ENCODE assay signal across 23 cellular contexts in the genomic region with DNA sequence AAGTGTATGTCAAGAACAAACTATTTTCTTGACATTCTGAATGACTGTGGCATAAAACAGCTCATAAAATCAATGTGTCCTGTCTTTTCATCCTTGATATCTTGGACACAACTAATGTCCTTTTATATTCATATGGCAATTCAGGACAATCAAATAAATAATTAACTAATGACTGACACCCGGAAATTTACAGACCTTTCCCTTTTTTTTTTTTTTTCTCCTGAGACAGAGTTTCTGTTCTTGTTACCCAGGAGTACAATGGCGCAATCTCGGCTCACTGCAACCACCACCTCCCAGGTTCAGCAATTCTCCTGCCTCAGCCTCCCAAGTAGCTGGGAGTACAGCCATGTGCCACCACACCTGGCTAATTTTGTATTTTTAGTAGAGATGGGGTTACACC.
"Had no signal": no experiment of that assay in that cellular context is flagged by ENCODE, and none has a peak within 500 bp of the region (broad histone marks: within the 10 kb centered on the region; RNA-seq: fewer than 3 reads in every experiment).

No MANE protein-coding gene starts in this region.

- H3K27ac Mint-ChIP-seq: effector memory CD8-positive, alpha-beta T cell; memory B cell; natural killer cell; stimulated activated effector memory CD8-positive, alpha-beta T cell treated with anti-CD3 and anti-CD28 coated beads, Interleukin-12 subunit alpha, Interleukin-12 subunit beta, amount 100 ng/mL, for 72 hours had no signal

- H3K9me3 ChIP-seq: esophagus squamous epithelium, ovary, stomach, thyroid gland, uterus had no signal

- FAIRE-seq: endometrium had no signal

- H3K36me3 Mint-ChIP-seq: memory B cell; natural killer cell; stimulated activated effector memory CD8-positive, alpha-beta T cell treated with anti-CD3 and anti-CD28 coated beads, Interleukin-12 subunit alpha, Interleukin-12 subunit beta, amount 100 ng/mL, for 72 hours had no signal

- DNase-seq: dermis blood vessel endothelial cell; effector memory CD8-positive, alpha-beta T cell; erythroblast; esophagus squamous epithelium; foreskin melanocyte; head of caudate nucleus; left cardiac atrium; left ventricle myocardium superior; natural killer cell; occipital lobe; ovary; stimulated activated CD4-positive, alpha-beta T cell treated with anti-CD3 and anti-CD28 coated beads, Interleukin-2, amount 100 ng/mL, for 24 hours; stimulated activated CD4-positive, alpha-beta T cell treated with anti-CD3 and anti-CD28 coated beads, Interleukin-4, amount 100 ng/mL, for 24 hours; stimulated activated naive CD4-positive, alpha-beta T cell treated with Interleukin-2 at 50 U/mL for 16 hours; stomach; thyroid gland; trophoblast cell; uterus had no signal

- H3K36me3 ChIP-seq: esophagus squamous epithelium, ovary, stomach, thyroid gland, uterus had no signal

- H3K27me3 ChIP-seq: esophagus squamous epithelium, ovary, stomach, thyroid gland, uterus had no signal

- H3K27ac ChIP-seq: coronary artery, esophagus squamous epithelium, ovary, stomach, thyroid gland, uterus had no signal

- H3K27me3 Mint-ChIP-seq: effector memory CD8-positive, alpha-beta T cell; memory B cell had no signal

- H3K9me3 Mint-ChIP-seq: effector memory CD8-positive, alpha-beta T cell; memory B cell; natural killer cell; stimulated activated effector memory CD8-positive, alpha-beta T cell treated with anti-CD3 and anti-CD28 coated beads, Interleukin-12 subunit alpha, Interleukin-12 subunit beta, amount 100 ng/mL, for 72 hours had no signal

- H3K4me3 Mint-ChIP-seq: effector memory CD8-positive, alpha-beta T cell; memory B cell; natural killer cell; stimulated activated effector memory CD8-positive, alpha-beta T cell treated with anti-CD3 and anti-CD28 coated beads, Interleukin-12 subunit alpha, Interleukin-12 subunit beta, amount 100 ng/mL, for 72 hours had no signal

- H3K4me1 Mint-ChIP-seq: memory B cell; natural killer cell; stimulated activated effector memory CD8-positive, alpha-beta T cell treated with anti-CD3 and anti-CD28 coated beads, Interleukin-12 subunit alpha, Interleukin-12 subunit beta, amount 100 ng/mL, for 72 hours had no signal

- H3K4me3 ChIP-seq: coronary artery, esophagus squamous epithelium, lung, ovary, stomach, thyroid gland, uterus had no signal

- H3K4me1 ChIP-seq: esophagus squamous epithelium, stomach, thyroid gland, uterus had no signal
